ENCODE assay signal across 1 cellular context in the genomic region with DNA sequence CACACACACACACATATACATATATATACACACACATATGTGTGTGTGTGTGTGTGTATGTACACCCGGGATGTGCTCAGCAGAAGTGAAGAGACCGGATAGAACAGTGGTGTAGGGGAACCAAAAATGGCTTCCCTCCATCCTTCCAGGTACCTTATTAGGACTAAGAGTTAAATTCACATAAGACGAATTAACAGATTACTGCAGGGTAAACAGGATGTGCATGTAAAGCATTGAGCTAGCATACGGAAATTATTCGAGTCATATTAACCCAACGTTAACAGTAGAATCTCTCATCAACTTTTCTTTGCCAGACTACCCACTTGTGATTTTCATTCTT.
TF ChIP-seq lines count a peak whose summit lies in the region.

No MANE protein-coding gene starts in this region.

TF ChIP-seq in IMR-90, 13 proteins besides CTCF, POLR2A, EP300 and RAD21 (continued from another document):
- TF ChIP-seq, protein P1, sequence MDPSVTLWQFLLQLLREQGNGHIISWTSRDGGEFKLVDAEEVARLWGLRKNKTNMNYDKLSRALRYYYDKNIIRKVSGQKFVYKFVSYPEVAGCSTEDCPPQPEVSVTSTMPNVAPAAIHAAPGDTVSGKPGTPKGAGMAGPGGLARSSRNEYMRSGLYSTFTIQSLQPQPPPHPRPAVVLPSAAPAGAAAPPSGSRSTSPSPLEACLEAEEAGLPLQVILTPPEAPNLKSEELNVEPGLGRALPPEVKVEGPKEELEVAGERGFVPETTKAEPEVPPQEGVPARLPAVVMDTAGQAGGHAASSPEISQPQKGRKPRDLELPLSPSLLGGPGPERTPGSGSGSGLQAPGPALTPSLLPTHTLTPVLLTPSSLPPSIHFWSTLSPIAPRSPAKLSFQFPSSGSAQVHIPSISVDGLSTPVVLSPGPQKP (IDR thresholded peaks at IDR 0.05; ENCODE audit: borderline replicate concordance, low read depth, low read length): no peak
- no peak for TF ChIP-seq RFX5 (IDR thresholded peaks at IDR 0.05; ENCODE audit: low read depth, low read length)
- no peak for TF ChIP-seq MAZ (IDR thresholded peaks at IDR 0.05; ENCODE audit: borderline replicate concordance, low read depth, low read length)
- TF ChIP-seq MXI1 (IDR thresholded peaks at IDR 0.05; ENCODE audit: borderline replicate concordance, low read depth, low read length): no peak
